1 cellular context compared by ENCODE assay signal in genomic region chr16:2974319-2975056, GRCh38.
TF ChIP-seq lines count a peak whose summit lies in the region.

No MANE protein-coding gene starts in this region.

TF ChIP-seq in HEK293, 187 proteins besides CTCF, POLR2A, EP300 and RAD21 (continued from another document):
- TF ChIP-seq PATZ1 (tag by site-specific recombination; IDR thresholded peaks at IDR 0.05), result peak; percentile 31; the same call in 1 of the 2 replicates
- no peak for TF ChIP-seq PRDM4 (tag by site-specific recombination; IDR thresholded peaks at IDR 0.05)
- no peak for TF ChIP-seq ZNF148 (tag by site-specific recombination; IDR thresholded peaks at IDR 0.05; ENCODE audit: borderline replicate concordance)
- TF ChIP-seq ZNF416 (tag by site-specific recombination; IDR thresholded peaks at IDR 0.05), result no peak
- TF ChIP-seq KLF16 (tag by site-specific recombination; IDR thresholded peaks at IDR 0.05), result no peak
- TF ChIP-seq ZNF423 (tag by site-specific recombination; IDR thresholded peaks at IDR 0.05), result no peak
- no peak for TF ChIP-seq ZNF837 (tag by site-specific recombination; IDR thresholded peaks at IDR 0.05)
- TF ChIP-seq HIC1 (tag by site-specific recombination; IDR thresholded peaks at IDR 0.05), result peak; percentile 30
- TF ChIP-seq PRDM2 (tag by site-specific recombination; IDR thresholded peaks at IDR 0.05; ENCODE audit: borderline replicate concordance), result no peak
- TF ChIP-seq ZSCAN18 (tag by site-specific recombination; IDR thresholded peaks at IDR 0.05), result no peak
- TF ChIP-seq HOXC10 (CRISPR knock-in tag; IDR thresholded peaks at IDR 0.05), result no peak
- TF ChIP-seq SP7 (tag by site-specific recombination; IDR thresholded peaks at IDR 0.05), result no peak
TF ChIP-seq in HEK293: peak in this region for 5.
